Comparison of ENCODE assay signal across 8 cellular contexts in the genomic region with DNA sequence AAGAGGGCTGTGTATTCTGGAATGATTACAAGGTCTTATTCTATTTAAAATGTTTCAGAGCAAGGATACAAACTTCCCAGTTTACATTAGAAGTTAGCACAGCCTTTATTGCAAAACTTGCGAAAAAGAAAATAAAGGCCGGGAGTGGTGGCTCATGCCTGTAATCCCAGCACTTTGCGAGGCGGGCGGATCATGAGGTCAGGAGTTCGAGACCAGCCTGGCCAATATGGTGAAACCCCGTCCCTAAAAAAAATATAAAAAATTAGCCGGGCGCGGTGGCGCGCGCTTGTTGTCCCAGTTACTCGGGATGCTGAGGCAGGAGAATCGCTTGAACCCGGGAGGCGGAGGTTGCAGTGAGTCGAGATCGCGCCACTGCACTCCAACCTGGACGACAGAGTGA.
DNase-seq lines count a peak whose midpoint lies in the region; ATAC-seq, FAIRE-seq and TF ChIP-seq lines count a peak whose summit lies in the region.
"Not testable (repeated sequence)": the region's sequence is repeated elsewhere in the genome, so short reads cannot be mapped to it uniquely, and the experiment has no call there.

No MANE protein-coding gene starts in this region.

- H3K4me3 ChIP-seq in A673 (ENCODE audit: low read depth, low read length, poor library complexity, severe bottlenecking) (peak overlapping the region; percentile 83), Panc1 (ENCODE audit: low read depth in 2 of 2, low read length in 2 of 2) (peak overlapping the region; percentile 67 to 90)
- H3K4me3 ChIP-seq in NB4 (ENCODE audit: low read depth, low read length); astrocyte (ENCODE audit: insufficient read depth, low read depth, low read length); skeletal muscle satellite cell (ENCODE audit: low read length): not testable (repeated sequence)

- in situ Hi-C loops in Panc1 (cut with HindIII; ENCODE audit: low pct_unique_long_range_greater_than_20kb, low sequenced_read_pairs), result not testable (repeated sequence)

- DNase-seq in A673 (ENCODE audit: low spot score); Panc1 (ENCODE audit: low read depth, low spot score); WTC11 (ENCODE audit: low spot score); astrocyte (ENCODE audit: low read depth); glutamatergic neuron: not testable (repeated sequence)
- peak; percentile 26 for DNase-seq in NB4 (ENCODE audit: low read depth)

- peaks cover 13% of the 10 kb centered on the region for H3K4me1 Mint-ChIP-seq in WTC11
- H3K4me1 Mint-ChIP-seq in astrocyte (ENCODE audit: low read depth, unreplicated experiment); glutamatergic neuron (ENCODE audit: low read depth, unreplicated experiment): not testable (repeated sequence)

- H3K4me1 ChIP-seq in A673 (ENCODE audit: insufficient read depth, low read length, poor library complexity, severe bottlenecking); Panc1 (ENCODE audit: control insufficient read depth, insufficient read depth, low read length); astrocyte (ENCODE audit: insufficient read depth, low read length); skeletal muscle satellite cell (ENCODE audit: control insufficient read depth, insufficient read depth, low read length): not testable (repeated sequence)

- CTCF ChIA-PET in A673 (lab: Charles Lee), result interaction anchor here (0.5 to 2.7 kb wide), 4 partner anchors 27 to 180 kb away, joined by 4 to 9 read pairs (median 4); no protein-coding TSS in a partner anchor
- CTCF ChIA-PET in Panc1 (lab: Charles Lee), result interaction anchor here (0.5 to 1.7 kb wide), 9 partner anchors 26 to 179 kb away, joined by 3 to 9 read pairs (median 4); partner anchors contain the start of gene TRIM27
- CTCF ChIA-PET in WTC11 (lab: Charles Lee), result interaction anchor here (0.6 to 3.7 kb wide), 50 partner anchors 11 to 294 kb away, joined by 3 to 41 read pairs (median 4); partner anchors contain the start of gene TRIM27

- H3K27me3 ChIP-seq in A673 (replicated peaks; ENCODE audit: insufficient read depth, low read depth, low read length, poor library complexity); Panc1 (ENCODE audit: control insufficient read depth, insufficient read depth, low read length); astrocyte (ENCODE audit: insufficient read depth, low read length); skeletal muscle satellite cell (ENCODE audit: control insufficient read depth, insufficient read depth, low read length): not testable (repeated sequence)

- not testable (repeated sequence) for H2AFZ ChIP-seq in astrocyte (ENCODE audit: low read depth, low read length)

- H3K36me3 ChIP-seq in A673 (ENCODE audit: insufficient read depth, low read length, poor library complexity, severe bottlenecking); Panc1 (ENCODE audit: control insufficient read depth, insufficient read depth, low read length); astrocyte (ENCODE audit: insufficient read depth, low read length); skeletal muscle satellite cell (ENCODE audit: insufficient read depth, low read length): not testable (repeated sequence)

- intact Hi-C loops in A673 (cut with micrococcal nuclease; ENCODE audit: unreplicated experiment), result loop anchor here (5.0 kb wide), 1 partner anchor 46 kb away; no protein-coding TSS in a partner anchor
- intact Hi-C loops in Panc1 (cut with micrococcal nuclease; ENCODE audit: unreplicated experiment), result loop anchor here (2.0 to 5.0 kb wide), 3 partner anchors 106 to 180 kb away; no protein-coding TSS in a partner anchor

- FAIRE-seq in G401.6 (lab: Jason Lieb, UNC), result peak; percentile 79
- FAIRE-seq in astrocyte (lab: Jason Lieb, UNC), result not testable (repeated sequence)

- H3K27ac Mint-ChIP-seq in WTC11; astrocyte (ENCODE audit: unreplicated experiment); glutamatergic neuron (ENCODE audit: unreplicated experiment): not testable (repeated sequence)

- not testable (repeated sequence) for H4K20me1 ChIP-seq in astrocyte (ENCODE audit: insufficient read depth, low read length)

- not testable (repeated sequence) for TF ChIP-seq CTCF in A673 (conservative IDR thresholded peaks at IDR 0.05; ENCODE audit: low read depth, low read length); NB4 (IDR thresholded peaks at IDR 0.05; ENCODE audit: low read depth, low read length); Panc1 (IDR thresholded peaks at IDR 0.05); WTC11 (IDR thresholded peaks at IDR 0.05); astrocyte (IDR thresholded peaks at IDR 0.05; ENCODE audit: insufficient read depth, low read depth, low read length); glutamatergic neuron (IDR thresholded peaks at IDR 0.05; ENCODE audit: partially characterized antibody, unreplicated experiment)

- POLR2A ChIA-PET in A673 (lab: Charles Lee; ENCODE audit: low non-redundant PET); Panc1 (lab: Charles Lee): not testable (repeated sequence)
- POLR2A ChIA-PET in WTC11 (lab: Charles Lee), result interaction anchor here (0.6 to 2.7 kb wide), 5 partner anchors 26 to 149 kb away, joined by 3 to 12 read pairs (median 3); no protein-coding TSS in a partner anchor

- H3K9me3 Mint-ChIP-seq in WTC11; astrocyte (ENCODE audit: unreplicated experiment): not testable (repeated sequence)
- H3K9me3 Mint-ChIP-seq in glutamatergic neuron (ENCODE audit: unreplicated experiment), result peaks cover 18% of the 10 kb centered on the region

- BruUV-seq in A673 (replicated peaks; lab: Mats Ljungman, UMichigan); Panc1 (replicated peaks; lab: Mats Ljungman, UMichigan): not testable (repeated sequence)

- H3K27ac ChIP-seq in A673 (ENCODE audit: low read depth, low read length, poor library complexity, severe bottlenecking); Panc1 (ENCODE audit: low read length); astrocyte (ENCODE audit: low read depth, low read length): not testable (repeated sequence)

- H3K27me3 Mint-ChIP-seq in WTC11 (ENCODE audit: low read depth) (peaks cover 48% of the 10 kb centered on the region), astrocyte (ENCODE audit: low read depth, unreplicated experiment) (peaks cover 19% of the 10 kb centered on the region), glutamatergic neuron (ENCODE audit: unreplicated experiment) (peaks cover 18% of the 10 kb centered on the region)

- H3K9me3 ChIP-seq in A673 (ENCODE audit: low read depth, low read length, poor library complexity, severe bottlenecking); Panc1 (ENCODE audit: control insufficient read depth, insufficient read depth, low read depth, low read length); astrocyte (ENCODE audit: insufficient read depth, low read depth, low read length); skeletal muscle satellite cell (replicated peaks; ENCODE audit: low read length): not testable (repeated sequence)

- H3K4me3 Mint-ChIP-seq in WTC11 (peak overlapping the region; percentile 99), astrocyte (ENCODE audit: unreplicated experiment) (peak overlapping the region; percentile 8), glutamatergic neuron (ENCODE audit: unreplicated experiment) (peak overlapping the region; percentile 30)

- H3K79me2 ChIP-seq in astrocyte (ENCODE audit: insufficient read depth, low read length), result not testable (repeated sequence)

- ATAC-seq in Panc1, WTC11: not testable (repeated sequence)

- not testable (repeated sequence) for TF ChIP-seq POLR2A in NB4 (IDR thresholded peaks at IDR 0.05; ENCODE audit: extremely low read depth, insufficient read length)

- not testable (repeated sequence) for H3K36me3 Mint-ChIP-seq in WTC11; astrocyte (ENCODE audit: low read depth, unreplicated experiment); glutamatergic neuron (ENCODE audit: unreplicated experiment)

- H3K4me2 ChIP-seq in astrocyte (ENCODE audit: low read length), result not testable (repeated sequence)
- peak overlapping the region; percentile 93 for H3K4me2 ChIP-seq in skeletal muscle satellite cell (ENCODE audit: low read length)

- H3K9ac ChIP-seq in astrocyte (ENCODE audit: low read length); skeletal muscle satellite cell (ENCODE audit: low read depth, low read length): not testable (repeated sequence)

Comparison
In these comparisons a context has a peak if more than half of its experiments do, and no peak if none do; other contexts are left out.
1. H3K4me3 Mint-ChIP-seq: peak in every context shown above with its lines; median percentile 99 in WTC11; 30 in glutamatergic neuron; 8 in astrocyte.